Comparison of ENCODE assay signal across 8 cellular contexts in the genomic region with DNA sequence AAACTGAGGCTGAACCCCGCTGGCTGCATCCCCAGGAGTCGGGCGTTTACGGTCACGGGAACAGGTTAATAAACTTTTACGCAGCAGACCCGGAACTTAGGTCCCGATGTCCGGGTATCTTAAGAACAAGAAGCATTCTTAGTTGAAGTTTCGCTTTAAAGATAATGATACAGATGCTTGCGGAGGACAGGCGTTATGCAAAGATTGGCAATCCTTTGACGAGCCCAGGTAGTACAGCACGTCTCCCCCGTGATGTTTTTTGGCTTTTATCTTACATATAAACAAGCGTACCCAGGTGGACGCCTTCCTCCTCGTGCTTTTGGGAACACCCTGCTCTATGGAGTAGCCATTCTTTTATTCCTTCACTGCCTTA. TPM values are rescaled to one million over a fixed set of nuclear protein-coding genes. Genes with fewer than 3 reads are reported as not detected.
DNase-seq lines count a peak whose midpoint lies in the region; ATAC-seq and TF ChIP-seq lines count a peak whose summit lies in the region.

No MANE protein-coding gene starts in this region.

- DNase-seq in DND-41, result no peak
- DNase-seq in PC-9, result no peak
- no peak for DNase-seq in epithelial cell of esophagus (ENCODE audit: low read depth)
- no peak for DNase-seq in ovary
- DNase-seq in NCI-H2171 treated with DMSO at 0.1 percent for 48 hours (lab: John Stamatoyannopoulos, UW), result no peak
- DNase-seq in GM13977 (ENCODE audit: low spot score), result no peak
- DNase-seq in cerebellum (ENCODE audit: low spot score), result no peak

- TF ChIP-seq CTCF in DND-41 (IDR thresholded peaks at IDR 0.05; ENCODE audit: borderline replicate concordance, extremely low read depth, low read length, poor library complexity, severe bottlenecking) (no peak), PC-9 (conservative IDR thresholded peaks at IDR 0.05) (no peak), epithelial cell of esophagus (IDR thresholded peaks at IDR 0.05; ENCODE audit: insufficient read depth, low read depth, low read length, missing control alignments) (no peak), ovary (IDR thresholded peaks at IDR 0.05) (no peak), GM13977 (IDR thresholded peaks at IDR 0.05; ENCODE audit: extremely low read depth, insufficient read depth, missing control alignments) (no peak)

- H3K4me3 ChIP-seq in DND-41 (ENCODE audit: low read depth in 1 of 2, low read length in 2 of 2) (peak overlapping the region; percentile 41 to 97; a peak in 3 of 4 replicates), PC-9 (peak overlapping the region; percentile 84), epithelial cell of esophagus (ENCODE audit: low read length) (peak overlapping the region; percentile 59), ovary (peak overlapping the region; percentile 91)

- H3K27me3 ChIP-seq in DND-41 (ENCODE audit: insufficient read depth, low read length, poor library complexity) (no peaks in the 10 kb centered on the region), PC-9 (ENCODE audit: insufficient read depth, low read depth) (no peaks in the 10 kb centered on the region), ovary (no peaks in the 10 kb centered on the region)

- ATAC-seq in DND-41 (ENCODE audit: insufficient read depth, low read depth) (no peak), GM18505 (IDR thresholded peaks at IDR 0.05; ENCODE audit: unreplicated experiment) (no peak)

- H4K20me1 ChIP-seq in DND-41 (ENCODE audit: insufficient read depth, low read length) (peaks cover 34% of the 10 kb centered on the region), PC-9 (ENCODE audit: insufficient read depth) (no peaks in the 10 kb centered on the region; the same call in 1 of the 2 replicates)

- H3K36me3 ChIP-seq in DND-41 (ENCODE audit: insufficient read depth, low read length), result peaks cover 17% of the 10 kb centered on the region
- H3K36me3 ChIP-seq in PC-9 (ENCODE audit: low read depth), result no peaks in the 10 kb centered on the region
- no peaks in the 10 kb centered on the region for H3K36me3 ChIP-seq in ovary

- TF ChIP-seq EP300 in ovary (IDR thresholded peaks at IDR 0.05), result no peak

- in situ Hi-C loops in GM13977 (cut with MboI; ENCODE audit: low pct_unique_long_range_greater_than_20kb, low sequenced_read_pairs, unreplicated experiment), result no loop called here

- H3K4me1 ChIP-seq in DND-41 (ENCODE audit: insufficient read depth, low read length), result peaks cover 45% of the 10 kb centered on the region
- 0 out of 2 replicates have a peak, but pooled peaks cover 5% of the 10 kb centered on the region for H3K4me1 ChIP-seq in PC-9 (replicated peaks; ENCODE audit: insufficient read depth)
- H3K4me1 ChIP-seq in ovary (ENCODE audit: insufficient read depth), result peaks cover 16% of the 10 kb centered on the region

- POLR2A ChIA-PET in PC-9 (lab: Charles Lee; ENCODE audit: unreplicated experiment), result no interaction called here

- TF ChIP-seq POLR2A in ovary (IDR thresholded peaks at IDR 0.05) (no peak), GM18505 (IDR thresholded peaks at IDR 0.05; ENCODE audit: borderline replicate concordance, extremely low read depth, insufficient read depth, insufficient read length) (no peak)

- WGBS in ovary, 3 donors, result 57 to 69% (median 66%) methylated on average over 18 of the region's 18 CpGs

- BruUV-seq in PC-9 (replicated peaks; lab: Mats Ljungman, UMichigan), result no TSS peak

- intact Hi-C loops in PC-9 (cut with micrococcal nuclease; ENCODE audit: unreplicated experiment) (no loop called here), ovary (cut with DNase I) (no loop called here)

- H2AFZ ChIP-seq in DND-41 (ENCODE audit: low read depth, low read length) (peak overlapping the region; percentile 100), PC-9 (peak overlapping the region; percentile 94)

- peak overlapping the region; percentile 99 for H3K9ac ChIP-seq in DND-41 (ENCODE audit: low read depth, low read length)

- H3K79me2 ChIP-seq in DND-41 (ENCODE audit: insufficient read depth, low read length) (peaks cover 48% of the 10 kb centered on the region), PC-9 (ENCODE audit: low read depth) (peaks cover 31% of the 10 kb centered on the region)

- no peaks in the 10 kb centered on the region for H3K9me2 ChIP-seq in PC-9 (ENCODE audit: insufficient read depth)

- peak overlapping the region; percentile 100 for H3K27ac ChIP-seq in DND-41 (ENCODE audit: low read length)
- peak overlapping the region; percentile 74 for H3K27ac ChIP-seq in PC-9
- peak overlapping the region; percentile 58 to 90 for H3K27ac ChIP-seq in ovary

- H3K4me2 ChIP-seq in DND-41 (ENCODE audit: insufficient read depth, low read length) (peak overlapping the region; percentile 86), PC-9 (peak overlapping the region; percentile 93)

- H3F3A ChIP-seq in PC-9 (ENCODE audit: insufficient read depth, low read depth), result no peaks in the 10 kb centered on the region

- CTCF ChIA-PET in PC-9 (lab: Charles Lee), result no interaction called here

- peaks cover 8% of the 10 kb centered on the region for H3K9me3 ChIP-seq in DND-41 (ENCODE audit: insufficient read depth, low read length, severe bottlenecking)
- H3K9me3 ChIP-seq in PC-9 (ENCODE audit: insufficient read depth, low read depth), result no peaks in the 10 kb centered on the region
- no peaks in the 10 kb centered on the region for H3K9me3 ChIP-seq in ovary

RNA-seq across cellular contexts. Expression of gene TOLLIP, which starts 0.9 kb away (rescaled TPM):
- total RNA-seq in PC-9 (2021) (29.5 and 35.8 TPM in 2 replicates), ovary (10 to 100 TPM; 26.1 to 60.8 (median 53.9) TPM), cerebellum (18.6 TPM)
- 10 to 100 TPM; 14.1 to 25.8 TPM for polyA plus RNA-seq in ovary
